In genomic region chr1:244834596-244835275, GRCh38 we compare ENCODE assay signal across 8 cellular contexts.
DNase-seq lines count a peak whose midpoint lies in the region; ATAC-seq lines count a peak whose summit lies in the region.

No MANE protein-coding gene starts in this region.

- H3K4me1 Mint-ChIP-seq in stimulated activated effector memory CD8-positive, alpha-beta T cell treated with anti-CD3 and anti-CD28 coated beads, Interleukin-12 subunit alpha, Interleukin-12 subunit beta, amount 100 ng/mL, for 72 hours, result peaks cover 22% of the 10 kb centered on the region

- H3K4me1 ChIP-seq in endocrine pancreas (ENCODE audit: control insufficient read depth, insufficient read depth, low read length) (peaks cover 5% of the 10 kb centered on the region), mucosa of stomach (ENCODE audit: control insufficient read depth, insufficient read depth, low read length) (peaks cover 6% of the 10 kb centered on the region)

- peak overlapping the region; percentile 83 for H3K4me3 Mint-ChIP-seq in stimulated activated effector memory CD8-positive, alpha-beta T cell treated with anti-CD3 and anti-CD28 coated beads, Interleukin-12 subunit alpha, Interleukin-12 subunit beta, amount 100 ng/mL, for 72 hours

- peak overlapping the region; percentile 79 for H3K4me3 ChIP-seq in endocrine pancreas (ENCODE audit: control insufficient read depth, insufficient read depth, low read length)
- H3K4me3 ChIP-seq in mucosa of stomach (ENCODE audit: low read length), result peak overlapping the region; percentile 76

- H3K9me3 Mint-ChIP-seq in stimulated activated effector memory CD8-positive, alpha-beta T cell treated with anti-CD3 and anti-CD28 coated beads, Interleukin-12 subunit alpha, Interleukin-12 subunit beta, amount 100 ng/mL, for 72 hours, result no peaks in the 10 kb centered on the region

- H3K9me3 ChIP-seq in endocrine pancreas (ENCODE audit: control insufficient read depth, low read length) (no peaks in the 10 kb centered on the region), mucosa of stomach (ENCODE audit: control insufficient read depth, low read length) (no peaks in the 10 kb centered on the region)

- ATAC-seq in GM19452 (IDR thresholded peaks at IDR 0.05; ENCODE audit: unreplicated experiment), result peak; percentile 59
- ATAC-seq in HG03571 (IDR thresholded peaks at IDR 0.05; ENCODE audit: unreplicated experiment), result peak; percentile 59
- ATAC-seq in stimulated activated effector memory CD8-positive, alpha-beta T cell treated with anti-CD3 and anti-CD28 coated beads, Interleukin-12 subunit alpha, Interleukin-12 subunit beta, amount 100 ng/mL, for 72 hours, result peak; percentile 87

- H3K36me3 ChIP-seq in endocrine pancreas (ENCODE audit: control insufficient read depth, insufficient read depth, low read length) (no peaks in the 10 kb centered on the region), mucosa of stomach (ENCODE audit: control insufficient read depth, insufficient read depth, low read length) (no peaks in the 10 kb centered on the region)

- peak overlapping the region; percentile 96 for H3K27ac Mint-ChIP-seq in stimulated activated effector memory CD8-positive, alpha-beta T cell treated with anti-CD3 and anti-CD28 coated beads, Interleukin-12 subunit alpha, Interleukin-12 subunit beta, amount 100 ng/mL, for 72 hours

- peak overlapping the region; percentile 94 for H3K9ac ChIP-seq in endocrine pancreas (ENCODE audit: control insufficient read depth, insufficient read depth, low read length)
- H3K9ac ChIP-seq in mucosa of stomach (ENCODE audit: low read length), result peak overlapping the region; percentile 95

- H3K36me3 Mint-ChIP-seq in stimulated activated effector memory CD8-positive, alpha-beta T cell treated with anti-CD3 and anti-CD28 coated beads, Interleukin-12 subunit alpha, Interleukin-12 subunit beta, amount 100 ng/mL, for 72 hours, result peaks cover 59% of the 10 kb centered on the region

- H3K27me3 ChIP-seq in endocrine pancreas (ENCODE audit: control insufficient read depth, insufficient read depth, low read length) (no peaks in the 10 kb centered on the region), mucosa of stomach (ENCODE audit: control insufficient read depth, insufficient read depth, low read length) (no peaks in the 10 kb centered on the region)

- DNase-seq in COLO829 (ENCODE audit: low spot score) (peak; percentile 88), NK-92 (lab: John Stamatoyannopoulos, UW; ENCODE audit: unreplicated experiment) (peak; percentile 55)
- peak; percentile 77 to 84 for DNase-seq in activated CD8-positive, alpha-beta memory T cell treated with anti-CD3 and anti-CD28 coated beads for 4 hours (ENCODE audit: low read depth in 2 of 2)
- DNase-seq in stimulated activated effector memory CD8-positive, alpha-beta T cell treated with anti-CD3 and anti-CD28 coated beads, Interleukin-12 subunit alpha, Interleukin-12 subunit beta, amount 100 ng/mL, for 72 hours (ENCODE audit: low spot score in 2 of 2), result peak in 1 of 2 donors; percentile 96
